ENCODE assay signal across 1 cellular context in genomic region chr3:111978833-111979688, GRCh38.
TF ChIP-seq lines count a peak whose summit lies in the region.

Gene ABHD10 (plus strand): TSS chr3:111979026. CDS start chr3:111979062, 36 bp downstream.

TF ChIP-seq in H1, 55 proteins besides CTCF, POLR2A, EP300 and RAD21 (continued from another document):
- TF ChIP-seq CREB1 (IDR thresholded peaks at IDR 0.05) (no peak; the same call in none of the 2 replicates), MAFK (IDR thresholded peaks at IDR 0.05; ENCODE audit: low read depth, low read length) (no peak), BCL11A (IDR thresholded peaks at IDR 0.05; ENCODE audit: low read depth in 2 of 2, low read length in 2 of 2) (no peak), NRF1 (IDR thresholded peaks at IDR 0.05; ENCODE audit: low read depth, low read length) (peak; percentile 97), SAP30 (IDR thresholded peaks at IDR 0.05; ENCODE audit: insufficient read depth, insufficient replicate concordance, low read length) (no peak), SP2 (IDR thresholded peaks at IDR 0.05; ENCODE audit: low read length) (no peak), KDM1A (IDR thresholded peaks at IDR 0.05; ENCODE audit: borderline replicate concordance, low read length) (peak; percentile 70; the same call in 1 of the 2 replicates), USF2 (IDR thresholded peaks at IDR 0.05; ENCODE audit: low read length) (no peak), NANOG (IDR thresholded peaks at IDR 0.05; ENCODE audit: insufficient read depth, low read depth, low read length, poor library complexity, severe bottlenecking) (no peak), POLR2AphosphoS5 (IDR thresholded peaks at IDR 0.05; ENCODE audit: low read depth, low read length) (peak; percentile 95), CEBPB (IDR thresholded peaks at IDR 0.05; ENCODE audit: low read depth, low read length) (peak; percentile 7; the same call in 1 of the 2 replicates), SIN3A (conservative IDR thresholded peaks at IDR 0.05 in 1 of 2, IDR thresholded peaks at IDR 0.05 in 1 of 2; ENCODE audit: low read depth in 1 of 2, low read length in 2 of 2) (peak; percentile 40 to 49; a peak in 1 of 4 replicates), GTF2F1 (IDR thresholded peaks at IDR 0.05; ENCODE audit: borderline replicate concordance, low read depth, low read length) (no peak), MAX (IDR thresholded peaks at IDR 0.05) (peak; percentile 75), TCF12 (IDR thresholded peaks at IDR 0.05; ENCODE audit: low read depth, low read length) (no peak), HDAC2 (IDR thresholded peaks at IDR 0.05; ENCODE audit: borderline replicate concordance in 1 of 2, low read depth in 2 of 2, low read length in 2 of 2) (peak; percentile 20 to 84; a peak in 1 of 4 replicates), SP4 (IDR thresholded peaks at IDR 0.05; ENCODE audit: low read length) (no peak), BACH1 (IDR thresholded peaks at IDR 0.05; ENCODE audit: low read length) (peak; percentile 54), CHD2 (IDR thresholded peaks at IDR 0.05; ENCODE audit: low read length) (no peak), JUN (IDR thresholded peaks at IDR 0.05; ENCODE audit: low read depth, low read length) (no peak), CBX5 (IDR thresholded peaks at IDR 0.05; ENCODE audit: low read depth, low read length) (no peak), SIRT6 (IDR thresholded peaks at IDR 0.05; ENCODE audit: low read length) (no peak), CHD1 (IDR thresholded peaks at IDR 0.05; ENCODE audit: low read depth, low read length) (no peak), FOSL1 (IDR thresholded peaks at IDR 0.05; ENCODE audit: insufficient read depth, low read depth, low read length) (no peak), BRCA1 (IDR thresholded peaks at IDR 0.05; ENCODE audit: low read depth, low read length) (no peak), TBP (IDR thresholded peaks at IDR 0.05; ENCODE audit: low read depth, low read length) (peak; percentile 67), ATF3 (IDR thresholded peaks at IDR 0.05; ENCODE audit: insufficient read depth, low read depth, low read length) (no peak), TAF7 (optimal IDR thresholded peaks at IDR 0.05; ENCODE audit: borderline replicate concordance, low read depth, low read length) (peak; percentile 27), ATF2 (IDR thresholded peaks at IDR 0.05; ENCODE audit: low read length) (no peak), YY1 (IDR thresholded peaks at IDR 0.05; ENCODE audit: low read depth, low read length) (peak; percentile 87), TEAD4 (IDR thresholded peaks at IDR 0.05; ENCODE audit: low read depth, low read length) (no peak), CBX8 (IDR thresholded peaks at IDR 0.05; ENCODE audit: borderline replicate concordance, low read depth, low read length) (no peak), KDM5A (IDR thresholded peaks at IDR 0.05; ENCODE audit: low read length) (no peak), CHD7 (IDR thresholded peaks at IDR 0.05; ENCODE audit: insufficient replicate concordance, low read length) (no peak), ASH2L (IDR thresholded peaks at IDR 0.05; ENCODE audit: low read length) (peak; percentile 97), POU5F1 (IDR thresholded peaks at IDR 0.05; ENCODE audit: low read depth, low read length) (no peak), EZH2 (IDR thresholded peaks at IDR 0.05; ENCODE audit: low read depth, low read length, severe bottlenecking) (no peak), EGR1 (IDR thresholded peaks at IDR 0.05; ENCODE audit: borderline replicate concordance, low read depth, low read length) (no peak), SUZ12 (IDR thresholded peaks at IDR 0.05; ENCODE audit: low read length) (no peak), TAF1 (IDR thresholded peaks at IDR 0.05; ENCODE audit: low read depth, low read length) (peak; percentile 85), PHF8 (conservative IDR thresholded peaks at IDR 0.05; ENCODE audit: low read depth, low read length) (peak; percentile 90), JUND (IDR thresholded peaks at IDR 0.05; ENCODE audit: low read length) (no peak), RBBP5 (IDR thresholded peaks at IDR 0.05; ENCODE audit: borderline replicate concordance, low read depth, low read length) (peak; percentile 97), SRF (IDR thresholded peaks at IDR 0.05; ENCODE audit: low read depth, low read length) (no peak), RNF2 (IDR thresholded peaks at IDR 0.05; ENCODE audit: borderline replicate concordance, low read depth, low read length, missing control alignments, poor library complexity, severe bottlenecking) (no peak), ZNF274 (IDR thresholded peaks at IDR 0.05; ENCODE audit: borderline replicate concordance, extremely low read depth, low read length) (no peak), KDM4A (IDR thresholded peaks at IDR 0.05; ENCODE audit: low read depth, low read length, severe bottlenecking) (peak; percentile 98), SP1 (IDR thresholded peaks at IDR 0.05; ENCODE audit: low read depth, low read length) (no peak), SIX5 (IDR thresholded peaks at IDR 0.05; ENCODE audit: low read depth, low read length) (no peak)
- TF ChIP-seq, protein P1, sequence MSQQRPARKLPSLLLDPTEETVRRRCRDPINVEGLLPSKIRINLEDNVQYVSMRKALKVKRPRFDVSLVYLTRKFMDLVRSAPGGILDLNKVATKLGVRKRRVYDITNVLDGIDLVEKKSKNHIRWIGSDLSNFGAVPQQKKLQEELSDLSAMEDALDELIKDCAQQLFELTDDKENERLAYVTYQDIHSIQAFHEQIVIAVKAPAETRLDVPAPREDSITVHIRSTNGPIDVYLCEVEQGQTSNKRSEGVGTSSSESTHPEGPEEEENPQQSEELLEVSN (IDR thresholded peaks at IDR 0.05), result peak; percentile 68; the same call in 1 of the 2 replicates
TF ChIP-seq in H1: peak in this region for 17.
